In the genomic region with DNA sequence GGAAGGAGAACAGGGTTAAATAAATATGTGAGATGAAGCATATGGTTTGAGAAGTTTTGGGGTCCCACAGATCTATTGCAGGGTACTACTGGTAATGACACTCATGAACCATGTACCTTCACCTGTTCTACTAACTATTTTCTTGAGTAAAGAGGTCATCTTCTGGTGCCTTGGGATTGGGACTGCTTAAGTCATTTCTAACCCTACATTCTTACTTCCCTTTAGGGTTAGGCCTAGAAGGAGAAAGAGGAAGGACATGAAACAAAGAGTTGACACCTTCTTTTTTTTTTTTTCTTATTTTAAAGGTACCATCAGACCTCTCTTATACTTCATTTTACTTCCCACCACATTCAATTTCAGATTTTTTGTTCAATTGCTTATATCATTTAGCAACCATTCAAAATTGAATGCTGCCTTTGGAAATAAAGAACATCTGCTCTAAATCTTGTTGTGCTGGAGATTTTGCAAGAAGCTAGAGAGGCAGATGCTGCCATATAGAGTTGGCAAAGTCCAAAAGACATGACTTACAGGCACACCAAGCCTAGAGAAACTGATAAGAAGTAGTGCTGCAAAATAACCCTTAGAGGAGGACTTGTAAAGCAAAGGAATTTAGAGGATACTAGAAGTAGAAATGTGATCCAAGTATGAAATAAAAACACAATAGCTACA, we compare ENCODE assay signal across 23 cellular contexts.
"Had no signal": no experiment of that assay in that cellular context is flagged by ENCODE, and none has a peak within 500 bp of the region (broad histone marks: within the 10 kb centered on the region; RNA-seq: fewer than 3 reads in every experiment).

No MANE protein-coding gene starts in this region.

- H3K36me3 Mint-ChIP-seq: type B pancreatic cell had no signal

- H3K4me3 Mint-ChIP-seq: naive B cell, nephron progenitor cell, type B pancreatic cell had no signal

- H3K9me3 Mint-ChIP-seq: type B pancreatic cell had no signal

- H3K4me3 ChIP-seq: dorsolateral prefrontal cortex, hepatocyte, left ventricle myocardium inferior, lower lobe of right lung, spleen, thyroid gland had no signal

- H3K27me3 ChIP-seq: dorsolateral prefrontal cortex, hepatocyte, neutrophil, spleen, thyroid gland had no signal

- H3K4me1 Mint-ChIP-seq: nephron progenitor cell had no signal

- H3K36me3 ChIP-seq: left ventricle myocardium inferior, lower lobe of right lung, neutrophil, spleen, thyroid gland had no signal

- H3K9me3 ChIP-seq: left ventricle myocardium inferior, lower lobe of right lung, neutrophil, spleen, thyroid gland had no signal

- DNase-seq: cortex of kidney; dorsolateral prefrontal cortex; effector CD8-positive, alpha-beta T cell; foreskin melanocyte; head of caudate nucleus; kidney; left cardiac atrium; left ventricle myocardium inferior; lower lobe of right lung; mesenchymal stem cell; naive B cell; nephron progenitor cell; spleen; stimulated activated CD4-positive, alpha-beta T cell treated with anti-CD3 and anti-CD28 coated beads, Interleukin-15, amount 100 ng/mL, for 24 hours; stimulated activated CD4-positive, alpha-beta T cell treated with anti-CD3 and anti-CD28 coated beads, Interleukin-1b, Interleukin-23, amount 100 ng/mL, for 48 hours; stimulated activated CD4-positive, alpha-beta T cell treated with anti-CD3 and anti-CD28 coated beads, Interleukin-4, amount 100 ng/mL, for 24 hours; stimulated activated naive CD4-positive, alpha-beta T cell; thyroid gland had no signal

- ATAC-seq: esophagus mucosa, left cardiac atrium, lower lobe of right lung, sciatic nerve had no signal

- H3K27me3 Mint-ChIP-seq: naive B cell, type B pancreatic cell had no signal

- H3K4me1 ChIP-seq: left ventricle myocardium inferior, lower lobe of right lung, spleen, thyroid gland had no signal

- H3K27ac Mint-ChIP-seq: nephron progenitor cell, type B pancreatic cell had no signal
